Comparison of ENCODE assay signal across 1 cellular context in genomic region chr6:9537381-9537780, GRCh38.
TF ChIP-seq lines count a peak whose summit lies in the region.

No MANE protein-coding gene starts in this region.

TF ChIP-seq in SK-N-SH treated with all-trans-retinoic acid at 6 μM for 48 hours, 23 proteins besides CTCF, POLR2A, EP300 and RAD21 (continued from another document):
- TF ChIP-seq BACH2 (CRISPR knock-in tag; IDR thresholded peaks at IDR 0.05; ENCODE audit: borderline replicate concordance) (no peak), ISL1 (CRISPR knock-in tag; IDR thresholded peaks at IDR 0.05) (no peak), OSR1 (CRISPR knock-in tag; IDR thresholded peaks at IDR 0.05) (no peak)
